ENCODE assay signal across 25 cellular contexts in genomic region chr2:230435431-230435830, GRCh38. TPM values are rescaled to one million over a fixed set of nuclear protein-coding genes. Genes with fewer than 3 reads are reported as not detected.
DNase-seq lines count a peak whose midpoint lies in the region; ATAC-seq and TF ChIP-seq lines count a peak whose summit lies in the region.
"Had no signal": no experiment of that assay in that cellular context is flagged by ENCODE, and none has a peak within 500 bp of the region (broad histone marks: within the 10 kb centered on the region; RNA-seq: fewer than 3 reads in every experiment).

No MANE protein-coding gene starts in this region.

- peak; percentile 52 for ATAC-seq in activated T-helper 17 cell treated with anti-CD3 and anti-CD28 coated beads, Interleukin-2, amount 50 U/mL, for 72 hours (replicated peaks)
- no peak for ATAC-seq in HG03045 (IDR thresholded peaks at IDR 0.05; ENCODE audit: unreplicated experiment)
- ATAC-seq: esophagus mucosa, gastrocnemius medialis, mucosa of descending colon had no signal

- H3K27ac Mint-ChIP-seq in activated T-helper 17 cell treated with anti-CD3 and anti-CD28 coated beads, Interleukin-2, amount 50 U/mL, for 72 hours = peak overlapping the region; percentile 28
- H3K27ac Mint-ChIP-seq: activated T-helper 2 cell treated with anti-CD3 and anti-CD28 coated beads, Interferon-gamma antibody, Interleukin-2, Interleukin-4, amounts not matched to agents 10 μg/mL and 5 μg/mL and 100 μg/mL, durations not matched to agents 14 hours and 24 hours and 36 hours; brain had no signal

- in situ Hi-C loops in mammary epithelial cell (cut with MboI; ENCODE audit: low sequenced_read_pairs in 2 of 2) = no loop called here

- no peak for TF ChIP-seq CTCF in mammary epithelial cell (conservative IDR thresholded peaks at IDR 0.05 in 1 of 2, IDR thresholded peaks at IDR 0.05 in 1 of 2; ENCODE audit: extremely low read depth in 1 of 2, insufficient read depth in 1 of 2, low read depth in 1 of 2, low read length in 2 of 2)
- no peak for TF ChIP-seq CTCF in breast epithelium (IDR thresholded peaks at IDR 0.05)

- no peaks in the 10 kb centered on the region for H3K4me1 ChIP-seq in mammary epithelial cell (ENCODE audit: insufficient read depth, low read length)
- H3K4me1 ChIP-seq in breast epithelium = no peaks in the 10 kb centered on the region

- H3K4me2 ChIP-seq in mammary epithelial cell (ENCODE audit: insufficient read depth, low read depth, low read length) = no peak overlapping the region

- no peaks in the 10 kb centered on the region for H3K27me3 Mint-ChIP-seq in activated T-helper 17 cell treated with anti-CD3 and anti-CD28 coated beads, Interleukin-2, amount 50 U/mL, for 72 hours
- H3K27me3 Mint-ChIP-seq: activated CD4-positive, alpha-beta T cell treated with anti-CD3 and anti-CD28 coated beads, Interleukin-2, amount 10 ng/mL, durations not matched to agents 7 days and 5 days; brain had no signal

- dilution Hi-C loops in mammary epithelial cell (cut with HindIII; ENCODE audit: low sequenced_read_pairs) = no loop called here

- no peak overlapping the region for H3K9ac ChIP-seq in mammary epithelial cell (ENCODE audit: insufficient read depth, low read length)

- no peaks in the 10 kb centered on the region for H3K27me3 ChIP-seq in mammary epithelial cell (ENCODE audit: insufficient read depth, low read length)
- no peaks in the 10 kb centered on the region for H3K27me3 ChIP-seq in breast epithelium
- H3K27me3 ChIP-seq: gastrocnemius medialis, Peyer's patch, SJSA1, upper lobe of right lung had no signal

- H4K20me1 ChIP-seq in mammary epithelial cell (ENCODE audit: insufficient read depth, low read length) = no peaks in the 10 kb centered on the region

- peak overlapping the region; percentile 12 for H3K4me3 Mint-ChIP-seq in activated T-helper 17 cell treated with anti-CD3 and anti-CD28 coated beads, Interleukin-2, amount 50 U/mL, for 72 hours
- H3K4me3 Mint-ChIP-seq: activated CD4-positive, alpha-beta T cell treated with anti-CD3 and anti-CD28 coated beads, Interleukin-2, amount 10 ng/mL, durations not matched to agents 7 days and 5 days; brain; T-helper 1 cell treated with Interleukin-12 subunit alpha and Interleukin-12 subunit beta and Interleukin-4 antibody, amounts not matched to agents 30 μg/mL and 1 μg/mL, for 36 hours had no signal

- intact Hi-C loops in mammary epithelial cell (cut with micrococcal nuclease) = no loop called here
- intact Hi-C loops in breast epithelium (cut with DNase I; ENCODE audit: low total_unique reads) = no loop called here

- no peak for TF ChIP-seq POLR2A in breast epithelium (IDR thresholded peaks at IDR 0.05)
- TF ChIP-seq POLR2A in erythroblast (IDR thresholded peaks at IDR 0.05; ENCODE audit: low read length) = no peak

- H3K79me2 ChIP-seq in mammary epithelial cell (ENCODE audit: insufficient read depth, low read length) = peaks cover 77% of the 10 kb centered on the region

- H3K9me3 ChIP-seq in mammary epithelial cell (replicated peaks; ENCODE audit: insufficient read depth, low read length) (peaks cover 4% of the 10 kb centered on the region), breast epithelium (peaks cover 0 to 20% of the 10 kb centered on the region in 2 donors)
- H3K9me3 ChIP-seq: SJSA1, upper lobe of right lung had no signal

- DNase-seq in mammary epithelial cell = peak; percentile 24
- no peak for DNase-seq in breast epithelium (ENCODE audit: low spot score in 2 of 2)
- DNase-seq in kidney tubule cell (ENCODE audit: low spot score) = peak; percentile 27
- no peak for DNase-seq in NK-92 treated with Interleukin-12 subunit alpha and Interleukin-12 subunit beta, amount 100 ng/mL, for 24 hours (lab: John Stamatoyannopoulos, UW)
- no peak for DNase-seq in AG08395 (ENCODE audit: low spot score)
- DNase-seq in erythroblast (lab: John Stamatoyannopoulos, UW) = no peak
- DNase-seq: activated CD4-positive, alpha-beta T cell treated with anti-CD3 and anti-CD28 coated beads, Interleukin-2, amount 10 ng/mL, durations not matched to agents 7 days and 5 days; C1 segment of cervical spinal cord; effector CD4-positive, alpha-beta T cell; gastrocnemius medialis; hippocampal formation; mucosa of descending colon; NCI-H1048; NCI-H1694 treated with DMSO at 0.1 percent for 48 hours; NCI-H2171 treated with DMSO at 0.1 percent for 48 hours; Peyer's patch; substantia nigra; upper lobe of right lung had no signal

- CTCF ChIA-PET in mammary epithelial cell (lab: Charles Lee; ENCODE audit: low non-redundant PET) = no interaction called here

- H3K9me3 Mint-ChIP-seq in activated T-helper 17 cell treated with anti-CD3 and anti-CD28 coated beads, Interleukin-2, amount 50 U/mL, for 72 hours = peaks cover 4% of the 10 kb centered on the region

- BruUV-seq in mammary epithelial cell (replicated peaks; lab: Mats Ljungman, UMichigan) = no TSS peak

- 73% methylated on average over 2 of the region's 2 CpGs for whole genome bisulfite sequencing in mammary epithelial cell (ENCODE audit: low coverage, missing lambda C conversion rate)

- peaks cover 43% of the 10 kb centered on the region for H3K4me1 Mint-ChIP-seq in activated T-helper 17 cell treated with anti-CD3 and anti-CD28 coated beads, Interleukin-2, amount 50 U/mL, for 72 hours
- H3K4me1 Mint-ChIP-seq: brain had no signal

- H2AFZ ChIP-seq in mammary epithelial cell (ENCODE audit: low read depth, low read length) = no peak overlapping the region

- H3K27ac ChIP-seq in mammary epithelial cell (ENCODE audit: insufficient read depth, low read depth, low read length) = no peak overlapping the region
- H3K27ac ChIP-seq in breast epithelium = no peak overlapping the region
- H3K27ac ChIP-seq: gastrocnemius medialis, SJSA1, upper lobe of right lung had no signal

- H3K36me3 ChIP-seq in mammary epithelial cell (ENCODE audit: insufficient read depth, low read length) (peaks cover 2% of the 10 kb centered on the region), breast epithelium (no peaks in the 10 kb centered on the region)
- H3K36me3 ChIP-seq: gastrocnemius medialis had no signal

- H3K4me3 ChIP-seq in mammary epithelial cell (replicated peaks in 1 of 3; ENCODE audit: insufficient read depth in 1 of 3, low read depth in 2 of 3, low read length in 3 of 3) (no peak overlapping the region), breast epithelium (no peak overlapping the region)
- H3K4me3 ChIP-seq: gastrocnemius medialis, mucosa of descending colon, Peyer's patch, SJSA1, upper lobe of right lung had no signal

- H3K36me3 Mint-ChIP-seq in activated T-helper 17 cell treated with anti-CD3 and anti-CD28 coated beads, Interleukin-2, amount 50 U/mL, for 72 hours (ENCODE audit: low read depth) = peaks cover 76% of the 10 kb centered on the region
- H3K36me3 Mint-ChIP-seq: brain had no signal

RNA-seq across cellular contexts. Expression of gene SP100, which starts 19.4 kb away (rescaled TPM):
- 10 to 100 TPM; 57.5 to 67.5 TPM for total RNA-seq in mammary epithelial cell
- polyA plus RNA-seq in mammary epithelial cell = 29.9 TPM
- 68.3 TPM for polyA minus RNA-seq in mammary epithelial cell
- total RNA-seq in breast epithelium = 100 to 1,000 TPM; 128 to 157 (median 152) TPM
- 100 to 1,000 TPM; 131 to 175 TPM for total RNA-seq in activated T-helper 17 cell treated with anti-CD3 and anti-CD28 coated beads, Interleukin-2, amount 50 U/mL, for 72 hours

Comparison
In these comparisons a context has a peak if more than half of its experiments do, and no peak if none do; other contexts are left out.
1. DNase-seq: peak in mammary epithelial cell (single experiment) and kidney tubule cell (single experiment); none in breast epithelium (0 of 2), NK-92 treated with Interleukin-12 subunit alpha and Interleukin-12 subunit beta, amount 100 ng/mL, for 24 hours (single experiment), AG08395 (single experiment) and erythroblast (0 of 2).